In genomic region chr17:60525347-60525623, GRCh38 we compare ENCODE assay signal across 1 cellular context.
TF ChIP-seq lines count a peak whose summit lies in the region.

No MANE protein-coding gene starts in this region.

TF ChIP-seq in HepG2, 621 proteins besides CTCF, POLR2A, EP300 and RAD21 (continued from another document):
- TF ChIP-seq PTBP1 (IDR thresholded peaks at IDR 0.05; ENCODE audit: low read depth, low read length, poor library complexity, severe bottlenecking): no peak
- TF ChIP-seq GFI1 (CRISPR knock-in tag; IDR thresholded peaks at IDR 0.05; ENCODE audit: borderline replicate concordance): no peak; the same call in 1 of the 2 replicates
- no peak for TF ChIP-seq ZNF10 (CRISPR knock-in tag; IDR thresholded peaks at IDR 0.05; ENCODE audit: borderline replicate concordance, low read depth)
- TF ChIP-seq ZNF232 (CRISPR knock-in tag; IDR thresholded peaks at IDR 0.05; ENCODE audit: borderline replicate concordance): no peak
- 0 out of 2 replicates have a peak, but pooled peaks have one; percentile 3 for TF ChIP-seq NCOR1 (IDR thresholded peaks at IDR 0.05; ENCODE audit: borderline replicate concordance, low read length)
- TF ChIP-seq SPEN (CRISPR knock-in tag; IDR thresholded peaks at IDR 0.05; ENCODE audit: low read depth): no peak
- no peak for TF ChIP-seq MEF2D (CRISPR knock-in tag; IDR thresholded peaks at IDR 0.05)
- TF ChIP-seq ZNF343 (CRISPR knock-in tag; IDR thresholded peaks at IDR 0.05): no peak
- TF ChIP-seq ZNF121 (CRISPR knock-in tag; IDR thresholded peaks at IDR 0.05): no peak
- no peak for TF ChIP-seq CSRNP2 (CRISPR knock-in tag; conservative IDR thresholded peaks at IDR 0.05; ENCODE audit: low read depth)
- TF ChIP-seq KDM5A (IDR thresholded peaks at IDR 0.05; ENCODE audit: borderline replicate concordance, low read length): peak; percentile 73; the same call in 1 of the 2 replicates
- no peak for TF ChIP-seq TRAFD1 (CRISPR knock-in tag; IDR thresholded peaks at IDR 0.05; ENCODE audit: borderline replicate concordance)
- TF ChIP-seq, protein P1, sequence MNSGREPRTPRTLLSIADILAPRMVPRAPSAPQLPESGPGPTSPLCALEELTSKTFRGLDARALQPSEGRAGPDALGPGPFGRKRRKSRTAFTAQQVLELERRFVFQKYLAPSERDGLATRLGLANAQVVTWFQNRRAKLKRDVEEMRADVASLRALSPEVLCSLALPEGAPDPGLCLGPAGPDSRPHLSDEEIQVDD (CRISPR knock-in tag; IDR thresholded peaks at IDR 0.05; ENCODE audit: borderline replicate concordance): no peak
- TF ChIP-seq MTA1 (CRISPR knock-in tag; IDR thresholded peaks at IDR 0.05; ENCODE audit: borderline replicate concordance): no peak
- TF ChIP-seq ZNF512 (CRISPR knock-in tag; IDR thresholded peaks at IDR 0.05): 0 out of 2 replicates have a peak, but pooled peaks have one; percentile 33
- no peak for TF ChIP-seq BCL3 (CRISPR knock-in tag; IDR thresholded peaks at IDR 0.05)
- no peak for TF ChIP-seq ZNF557 (CRISPR knock-in tag; IDR thresholded peaks at IDR 0.05)
- TF ChIP-seq, protein P2, sequence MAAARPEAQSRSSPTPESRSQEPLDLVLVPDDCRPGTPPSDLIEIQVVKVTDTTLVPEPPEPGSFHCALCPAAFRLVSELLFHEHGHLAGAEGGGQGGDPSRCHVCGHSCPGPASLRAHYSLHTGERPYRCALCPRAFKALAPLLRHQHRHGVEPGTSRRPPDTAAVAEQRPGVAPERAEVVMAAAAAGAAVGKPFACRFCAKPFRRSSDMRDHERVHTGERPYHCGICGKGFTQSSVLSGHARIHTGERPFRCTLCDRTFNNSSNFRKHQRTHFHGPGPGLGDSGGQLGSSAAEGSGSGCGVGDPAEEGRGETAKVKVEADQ (CRISPR knock-in tag; IDR thresholded peaks at IDR 0.05; ENCODE audit: borderline replicate concordance): no peak
- TF ChIP-seq JUN (CRISPR knock-in tag; IDR thresholded peaks at IDR 0.05): no peak
- TF ChIP-seq NR2F1 (CRISPR knock-in tag; IDR thresholded peaks at IDR 0.05): no peak
- no peak for TF ChIP-seq ZNF317 (CRISPR knock-in tag; IDR thresholded peaks at IDR 0.05)
- no peak for TF ChIP-seq FOXC1 (CRISPR knock-in tag; IDR thresholded peaks at IDR 0.05; ENCODE audit: borderline replicate concordance)
- no peak for TF ChIP-seq ZNF776 (CRISPR knock-in tag; IDR thresholded peaks at IDR 0.05)
- TF ChIP-seq NFE2 (CRISPR knock-in tag; IDR thresholded peaks at IDR 0.05): no peak
- no peak for TF ChIP-seq CREBL2 (CRISPR knock-in tag; IDR thresholded peaks at IDR 0.05; ENCODE audit: borderline replicate concordance)
- TF ChIP-seq CHD2 (IDR thresholded peaks at IDR 0.05; ENCODE audit: low read depth, low read length): no peak
- no peak for TF ChIP-seq JARID2 (CRISPR knock-in tag; IDR thresholded peaks at IDR 0.05; ENCODE audit: insufficient replicate concordance)
- TF ChIP-seq ZNF83 (CRISPR knock-in tag; IDR thresholded peaks at IDR 0.05; ENCODE audit: borderline replicate concordance): 0 out of 2 replicates have a peak, but pooled peaks have one; percentile 69
- TF ChIP-seq, protein P3, sequence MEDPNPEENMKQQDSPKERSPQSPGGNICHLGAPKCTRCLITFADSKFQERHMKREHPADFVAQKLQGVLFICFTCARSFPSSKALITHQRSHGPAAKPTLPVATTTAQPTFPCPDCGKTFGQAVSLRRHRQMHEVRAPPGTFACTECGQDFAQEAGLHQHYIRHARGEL (CRISPR knock-in tag; IDR thresholded peaks at IDR 0.05): peak; percentile 54; the same call in 1 of the 2 replicates
- TF ChIP-seq CBX2 (IDR thresholded peaks at IDR 0.05; ENCODE audit: low read depth, low read length): no peak
- no peak for TF ChIP-seq CBX2 (CRISPR knock-in tag; IDR thresholded peaks at IDR 0.05; ENCODE audit: low read depth)
- no peak for TF ChIP-seq ZNF704 (CRISPR knock-in tag; IDR thresholded peaks at IDR 0.05; ENCODE audit: borderline replicate concordance)
- peak; percentile 13 for TF ChIP-seq CCAR2 (optimal IDR thresholded peaks at IDR 0.05; ENCODE audit: low read depth, low read length)
- 0 out of 2 replicates have a peak, but pooled peaks have one; percentile 17 for TF ChIP-seq ZNF296 (CRISPR knock-in tag; conservative IDR thresholded peaks at IDR 0.05)
- no peak for TF ChIP-seq ZMYM3 (CRISPR knock-in tag; IDR thresholded peaks at IDR 0.05)
- TF ChIP-seq RELA (CRISPR knock-in tag; IDR thresholded peaks at IDR 0.05): no peak
